In the genomic region with DNA sequence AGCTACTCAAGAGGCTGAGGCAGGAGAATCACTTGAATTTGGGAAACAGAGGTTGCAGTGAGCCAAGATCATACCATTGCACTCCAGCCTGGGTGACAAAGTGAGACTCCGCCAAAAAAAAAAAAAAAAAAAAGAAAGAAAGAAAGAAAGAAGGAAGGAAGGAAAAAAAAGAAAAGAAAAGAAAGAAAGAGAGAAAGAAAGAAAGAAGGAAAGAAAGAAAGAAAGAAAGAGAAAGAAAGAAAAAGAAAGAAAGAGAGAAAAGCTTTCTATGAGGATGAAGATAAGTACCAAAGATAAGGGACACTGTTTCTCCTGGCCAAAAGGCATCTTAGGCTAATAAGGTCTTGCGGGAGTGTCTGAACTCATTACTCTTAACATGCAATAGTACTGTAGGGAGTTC, we compare ENCODE assay signal across 2 cellular contexts.
A peak's percentile ranks its signal among the peaks of the same experiment; 100 is the strongest.
TF ChIP-seq lines count a peak whose summit lies in the region.

No MANE protein-coding gene starts in this region.

TF ChIP-seq in HEK293, 187 proteins besides CTCF, POLR2A, EP300 and RAD21:
- peak; percentile 64 for TF ChIP-seq ZNF366 (tag by site-specific recombination; conservative IDR thresholded peaks at IDR 0.05)

TF ChIP-seq in K562, 482 proteins besides CTCF, POLR2A, EP300 and RAD21:
- TF ChIP-seq, protein P1, sequence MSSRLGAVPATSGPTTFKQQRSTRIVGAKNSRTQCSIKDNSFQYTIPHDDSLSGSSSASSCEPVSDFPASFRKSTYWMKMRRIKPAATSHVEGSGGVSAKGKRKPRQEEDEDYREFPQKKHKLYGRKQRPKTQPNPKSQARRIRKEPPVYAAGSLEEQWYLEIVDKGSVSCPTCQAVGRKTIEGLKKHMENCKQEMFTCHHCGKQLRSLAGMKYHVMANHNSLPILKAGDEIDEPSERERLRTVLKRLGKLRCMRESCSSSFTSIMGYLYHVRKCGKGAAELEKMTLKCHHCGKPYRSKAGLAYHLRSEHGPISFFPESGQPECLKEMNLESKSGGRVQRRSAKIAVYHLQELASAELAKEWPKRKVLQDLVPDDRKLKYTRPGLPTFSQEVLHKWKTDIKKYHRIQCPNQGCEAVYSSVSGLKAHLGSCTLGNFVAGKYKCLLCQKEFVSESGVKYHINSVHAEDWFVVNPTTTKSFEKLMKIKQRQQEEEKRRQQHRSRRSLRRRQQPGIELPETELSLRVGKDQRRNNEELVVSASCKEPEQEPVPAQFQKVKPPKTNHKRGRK (tag; IDR thresholded peaks at IDR 0.05): peak; percentile 96
- TF ChIP-seq, protein P2, sequence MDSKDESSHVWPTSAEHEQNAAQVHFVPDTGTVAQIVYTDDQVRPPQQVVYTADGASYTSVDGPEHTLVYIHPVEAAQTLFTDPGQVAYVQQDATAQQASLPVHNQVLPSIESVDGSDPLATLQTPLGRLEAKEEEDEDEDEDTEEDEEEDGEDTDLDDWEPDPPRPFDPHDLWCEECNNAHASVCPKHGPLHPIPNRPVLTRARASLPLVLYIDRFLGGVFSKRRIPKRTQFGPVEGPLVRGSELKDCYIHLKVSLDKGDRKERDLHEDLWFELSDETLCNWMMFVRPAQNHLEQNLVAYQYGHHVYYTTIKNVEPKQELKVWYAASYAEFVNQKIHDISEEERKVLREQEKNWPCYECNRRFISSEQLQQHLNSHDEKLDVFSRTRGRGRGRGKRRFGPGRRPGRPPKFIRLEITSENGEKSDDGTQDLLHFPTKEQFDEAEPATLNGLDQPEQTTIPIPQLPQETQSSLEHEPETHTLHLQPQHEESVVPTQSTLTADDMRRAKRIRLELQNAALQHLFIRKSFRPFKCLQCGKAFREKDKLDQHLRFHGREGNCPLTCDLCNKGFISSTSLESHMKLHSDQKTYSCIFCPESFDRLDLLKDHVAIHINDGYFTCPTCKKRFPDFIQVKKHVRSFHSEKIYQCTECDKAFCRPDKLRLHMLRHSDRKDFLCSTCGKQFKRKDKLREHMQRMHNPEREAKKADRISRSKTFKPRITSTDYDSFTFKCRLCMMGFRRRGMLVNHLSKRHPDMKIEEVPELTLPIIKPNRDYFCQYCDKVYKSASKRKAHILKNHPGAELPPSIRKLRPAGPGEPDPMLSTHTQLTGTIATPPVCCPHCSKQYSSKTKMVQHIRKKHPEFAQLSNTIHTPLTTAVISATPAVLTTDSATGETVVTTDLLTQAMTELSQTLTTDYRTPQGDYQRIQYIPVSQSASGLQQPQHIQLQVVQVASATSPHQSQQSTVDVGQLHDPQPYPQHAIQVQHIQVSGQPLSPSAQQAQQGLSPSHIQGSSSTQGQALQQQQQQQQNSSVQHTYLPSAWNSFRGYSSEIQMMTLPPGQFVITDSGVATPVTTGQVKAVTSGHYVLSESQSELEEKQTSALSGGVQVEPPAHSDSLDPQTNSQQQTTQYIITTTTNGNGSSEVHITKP (IDR thresholded peaks at IDR 0.05; ENCODE audit: partially characterized antibody): peak; percentile 24
- TF ChIP-seq CTBP1 (IDR thresholded peaks at IDR 0.05; ENCODE audit: borderline replicate concordance): peak; percentile 39; the same call in 1 of the 2 replicates
- TF ChIP-seq KDM1A (IDR thresholded peaks at IDR 0.05): 0 out of 4 replicates have a peak, but pooled peaks have one; percentile 27 to 29
